In the genomic region with DNA sequence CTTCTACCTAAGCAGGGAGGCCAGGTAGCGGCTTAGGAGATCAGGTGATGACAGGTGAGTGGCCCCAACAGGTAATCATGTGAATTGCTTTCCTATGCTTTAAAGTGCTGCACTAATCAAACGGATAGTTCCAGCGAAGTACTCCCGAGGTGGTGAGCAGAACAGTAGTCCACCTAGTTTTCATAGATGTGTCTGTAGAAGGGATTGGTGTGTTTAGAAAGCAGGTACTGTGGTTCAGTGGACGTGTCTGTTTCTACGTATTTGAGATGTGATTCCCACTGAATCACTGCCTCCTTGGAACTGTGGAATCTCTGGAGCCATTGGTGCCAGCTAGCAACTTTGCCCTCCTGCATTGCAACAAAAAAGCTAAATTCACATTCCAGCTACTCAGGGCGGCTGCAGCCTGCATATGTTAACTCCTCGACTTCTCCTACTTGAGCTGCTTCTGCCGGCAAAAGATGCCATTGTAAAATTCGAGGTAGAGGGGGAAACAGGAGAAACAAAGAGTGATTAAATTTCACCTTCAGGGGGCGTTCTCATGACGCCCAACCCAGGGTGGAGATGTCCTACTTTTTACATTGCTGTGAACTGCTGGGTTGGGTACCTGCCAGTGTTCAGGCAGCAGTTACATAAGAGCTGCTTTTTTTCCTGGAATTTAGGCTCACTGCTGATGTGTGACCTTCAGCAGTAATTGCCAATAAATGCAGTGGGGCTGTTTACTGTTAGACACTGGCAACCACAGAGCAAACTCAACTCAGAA, we compare ENCODE assay signal across 8 cellular contexts.
DNase-seq lines count a peak whose midpoint lies in the region; ATAC-seq and TF ChIP-seq lines count a peak whose summit lies in the region.

No MANE protein-coding gene starts in this region.

- peaks cover 2% of the 10 kb centered on the region for H3K36me3 Mint-ChIP-seq in activated naive CD4-positive, alpha-beta T cell treated with anti-CD3 and anti-CD28 coated beads for 36 hours (ENCODE audit: low read depth)

- no peaks in the 10 kb centered on the region for H3K79me2 ChIP-seq in OCI-LY3 (ENCODE audit: low read length)

- H3K27ac ChIP-seq in OCI-LY3 (ENCODE audit: low read length) = no peak overlapping the region
- H3K27ac ChIP-seq in thyroid gland = peak overlapping the region; percentile 86 to 95 (median 92)

- no peaks in the 10 kb centered on the region for H3K4me1 ChIP-seq in OCI-LY3 (ENCODE audit: low read length)
- H3K4me1 ChIP-seq in thyroid gland = peaks cover 50 to 70% of the 10 kb centered on the region in 2 donors

- H3K36me3 ChIP-seq in OCI-LY3 (replicated peaks; ENCODE audit: low read depth, low read length) (no peaks in the 10 kb centered on the region), thyroid gland (no peaks in the 10 kb centered on the region)

- ATAC-seq in GM21717 (IDR thresholded peaks at IDR 0.05; ENCODE audit: unreplicated experiment) = no peak
- no peak for ATAC-seq in HG02588 (IDR thresholded peaks at IDR 0.05; ENCODE audit: unreplicated experiment)

- CTCF ChIA-PET in activated naive CD4-positive, alpha-beta T cell treated with anti-CD3 and anti-CD28 coated beads for 36 hours (lab: Charles Lee) = interaction anchor here (0.5 to 3.0 kb wide), 30 partner anchors 8 to 1995 kb away, joined by 3 to 35 read pairs (median 3); a partner anchor contains a TSS

- no peak overlapping the region for H3K27ac Mint-ChIP-seq in activated naive CD4-positive, alpha-beta T cell treated with anti-CD3 and anti-CD28 coated beads for 36 hours

- no peak overlapping the region for H3K4me2 ChIP-seq in OCI-LY3 (ENCODE audit: low read length)

- H3K27me3 Mint-ChIP-seq in activated naive CD4-positive, alpha-beta T cell treated with anti-CD3 and anti-CD28 coated beads for 36 hours (ENCODE audit: low read depth) = no peaks in the 10 kb centered on the region

- TF ChIP-seq CTCF in OCI-LY3 (IDR thresholded peaks at IDR 0.05; ENCODE audit: low read depth, low read length) = peak; percentile 65
- peak in 5 of 6 experiments; percentile 22 to 72 (median 57) for TF ChIP-seq CTCF in thyroid gland (IDR thresholded peaks at IDR 0.05)

- no peak overlapping the region for H3K4me3 Mint-ChIP-seq in activated naive CD4-positive, alpha-beta T cell treated with anti-CD3 and anti-CD28 coated beads for 36 hours

- no peak overlapping the region for H3K9ac ChIP-seq in OCI-LY3 (ENCODE audit: low read length)

- no peaks in the 10 kb centered on the region for H3K9me3 Mint-ChIP-seq in activated naive CD4-positive, alpha-beta T cell treated with anti-CD3 and anti-CD28 coated beads for 36 hours

- intact Hi-C loops in activated naive CD4-positive, alpha-beta T cell treated with anti-CD3 and anti-CD28 coated beads for 36 hours (cut with micrococcal nuclease) = no loop called here
- intact Hi-C loops in thyroid gland (cut with DNase I) = loop anchor here (5.0 kb wide), 1 partner anchor 97 kb away; no protein-coding TSS in a partner anchor

- H3K4me3 ChIP-seq in OCI-LY3 (ENCODE audit: low read length) (no peak overlapping the region), thyroid gland (replicated peaks in 1 of 3) (no peak overlapping the region)

- H2AFZ ChIP-seq in OCI-LY3 (ENCODE audit: low read depth, low read length) = no peak overlapping the region

- DNase-seq in activated naive CD4-positive, alpha-beta T cell treated with anti-CD3 and anti-CD28 coated beads for 36 hours = peak; percentile 33
- no peak for DNase-seq in activated naive CD4-positive, alpha-beta T cell treated with Interleukin-2 at 50 U/mL for 16 hours
- peak; percentile 66 for DNase-seq in cerebellum (ENCODE audit: low spot score)
- DNase-seq in left kidney (ENCODE audit: low read depth, low spot score) = peak; percentile 75
- DNase-seq in thyroid gland = peak; percentile 93 to 94

- H3K27me3 ChIP-seq in OCI-LY3 (ENCODE audit: low read depth, low read length) (peaks cover 16% of the 10 kb centered on the region; the same call in 1 of the 2 replicates), thyroid gland (no peaks in the 10 kb centered on the region)

- H3K4me1 Mint-ChIP-seq in activated naive CD4-positive, alpha-beta T cell treated with anti-CD3 and anti-CD28 coated beads for 36 hours (ENCODE audit: low read depth) = peaks cover 6% of the 10 kb centered on the region

- 23 to 35% methylated on average over 12 of the region's 12 CpGs for WGBS in thyroid gland, 2 donors

- no peaks in the 10 kb centered on the region; the same call in 1 of the 2 replicates for H4K20me1 ChIP-seq in OCI-LY3 (ENCODE audit: insufficient read depth, low read length)

- H3K9me3 ChIP-seq in OCI-LY3 (ENCODE audit: insufficient read depth, low read length) = no peaks in the 10 kb centered on the region
- no peaks in the 10 kb centered on the region for H3K9me3 ChIP-seq in thyroid gland

- TF ChIP-seq POLR2A in thyroid gland (IDR thresholded peaks at IDR 0.05) = no peak
